8 cellular contexts compared by ENCODE assay signal in genomic region chr2:181466661-181467576, GRCh38. TPM values are rescaled to one million over a fixed set of nuclear protein-coding genes. Genes with fewer than 3 reads are reported as not detected.
DNase-seq lines count a peak whose midpoint lies in the region; ATAC-seq lines count a peak whose summit lies in the region.

No MANE protein-coding gene starts in this region.

- peaks cover 4 to 13% (median 4%) of the 10 kb centered on the region in 3 donors for H3K36me3 Mint-ChIP-seq in immature natural killer cell

- H3K9me3 Mint-ChIP-seq in immature natural killer cell = no peaks in the 10 kb centered on the region

- ATAC-seq in HG03025 (IDR thresholded peaks at IDR 0.05; ENCODE audit: low FRiP score, unreplicated experiment) = no peak

- H3K4me3 Mint-ChIP-seq in immature natural killer cell = peak overlapping the region; percentile 14 to 55 (median 37)

- no peak overlapping the region for H3K4me3 ChIP-seq in Jurkat, Clone E6-1 (ENCODE audit: low read length)

- H3K27ac Mint-ChIP-seq in immature natural killer cell = peak overlapping the region; percentile 83 to 93 (median 88)

- H3K4me1 Mint-ChIP-seq in immature natural killer cell = peaks cover 90 to 97% of the 10 kb centered on the region in 2 donors

- H3K27me3 Mint-ChIP-seq in immature natural killer cell (ENCODE audit: low read depth in 3 of 3) = peaks cover 0 to 2% (median 2%) of the 10 kb centered on the region in 3 donors

- peak; percentile 82 for DNase-seq in DMS 273 (lab: John Stamatoyannopoulos, UW; ENCODE audit: unreplicated experiment)
- DNase-seq in DMS 273 treated with DMSO at 0.1 percent for 48 hours (lab: John Stamatoyannopoulos, UW) = no peak
- DNase-seq in Jurkat, Clone E6-1 (ENCODE audit: low read depth, low spot score) = peak; percentile 68
- peak; percentile 20 for DNase-seq in T-helper 22 cell (ENCODE audit: low read depth)
- DNase-seq in astrocyte of the hippocampus (ENCODE audit: low read depth, low spot score) = peak; percentile 74
- DNase-seq in immature natural killer cell = peak; percentile 62 to 73 (median 69)
- peak; percentile 73 for DNase-seq in stimulated activated CD4-positive, alpha-beta T cell treated with anti-CD3 and anti-CD28 coated beads, Interleukin-1b, Interleukin-23, amount 100 ng/mL, for 48 hours

RNA-seq across cellular contexts. Expression of gene ITGA4, which starts 9.7 kb away (rescaled TPM):
- 106 TPM for polyA plus RNA-seq in Jurkat, Clone E6-1 (2012; ENCODE audit: insufficient read depth, insufficient read length)
- 100 to 1,000 TPM; 102 to 132 (median 117) TPM for polyA plus RNA-seq in immature natural killer cell
